ENCODE assay signal across 8 cellular contexts in genomic region chr1:30908886-30909777, GRCh38. TPM values are rescaled to one million over a fixed set of nuclear protein-coding genes. Genes with fewer than 3 reads are reported as not detected.
DNase-seq lines count a peak whose midpoint lies in the region; ATAC-seq and TF ChIP-seq lines count a peak whose summit lies in the region.

No MANE protein-coding gene starts in this region.

- peaks cover 12% of the 10 kb centered on the region for H3F3A ChIP-seq in smooth muscle cell (ENCODE audit: low read depth)

- peak overlapping the region; percentile 85 for H2AFZ ChIP-seq in smooth muscle cell (ENCODE audit: low read depth)

- peak overlapping the region; percentile 26 for H3K27ac Mint-ChIP-seq in activated T-cell treated with anti-CD3 and anti-CD28 coated beads, Interleukin-2, amount 50 U/mL, for 72 hours

- H3K9me3 ChIP-seq in right atrium auricular region (no peaks in the 10 kb centered on the region), smooth muscle cell (replicated peaks; ENCODE audit: low read depth) (no peaks in the 10 kb centered on the region)

- no peak for ATAC-seq in activated T-cell treated with anti-CD3 and anti-CD28 coated beads, Interleukin-2, amount 50 U/mL, for 72 hours (replicated peaks in 1 of 2)
- no peak for ATAC-seq in GM21360 (IDR thresholded peaks at IDR 0.05; ENCODE audit: unreplicated experiment)

- H3K27me3 Mint-ChIP-seq in activated T-cell treated with anti-CD3 and anti-CD28 coated beads, Interleukin-2, amount 50 U/mL, for 72 hours (ENCODE audit: low read depth), result peaks cover 51% of the 10 kb centered on the region

- H4K20me1 ChIP-seq in smooth muscle cell (ENCODE audit: low read depth), result peaks cover 34% of the 10 kb centered on the region

- H3K27me3 ChIP-seq in right atrium auricular region (no peaks in the 10 kb centered on the region), smooth muscle cell (ENCODE audit: low read depth) (no peaks in the 10 kb centered on the region)

- DNase-seq in NCI-H146 (lab: John Stamatoyannopoulos, UW) (peak; percentile 34), NCI-H146 treated with DMSO at 0.1 percent for 48 hours (lab: John Stamatoyannopoulos, UW; ENCODE audit: unreplicated experiment) (no peak), right atrium auricular region (ENCODE audit: low spot score) (no peak), smooth muscle cell (lab: John Stamatoyannopoulos, UW; ENCODE audit: unreplicated experiment) (no peak), GM13977 (ENCODE audit: low spot score) (no peak)
- DNase-seq in activated T-cell treated with anti-CD3 and anti-CD28 coated beads, Interleukin-2, amount 50 U/mL, for 72 hours, result no peak
- no peak for DNase-seq in activated CD4-positive, alpha-beta T cell treated with anti-CD3 and anti-CD28 coated beads, Interleukin-2, amount 50 U/mL, for 1 hour

- H3K9ac ChIP-seq in smooth muscle cell (ENCODE audit: low read depth), result peak overlapping the region; percentile 33

- H3K36me3 ChIP-seq in right atrium auricular region, result no peaks in the 10 kb centered on the region
- H3K36me3 ChIP-seq in smooth muscle cell (ENCODE audit: low read depth), result no peaks in the 10 kb centered on the region

- peaks cover 5% of the 10 kb centered on the region for H3K4me1 Mint-ChIP-seq in activated T-cell treated with anti-CD3 and anti-CD28 coated beads, Interleukin-2, amount 50 U/mL, for 72 hours (ENCODE audit: low read depth)

- in situ Hi-C loops in GM13977 (cut with MboI; ENCODE audit: low pct_unique_long_range_greater_than_20kb, low sequenced_read_pairs, unreplicated experiment), result no loop called here

- no peaks in the 10 kb centered on the region for H3K9me3 Mint-ChIP-seq in activated T-cell treated with anti-CD3 and anti-CD28 coated beads, Interleukin-2, amount 50 U/mL, for 72 hours

- peak overlapping the region; percentile 91 for H3K4me2 ChIP-seq in smooth muscle cell

- H3K4me3 Mint-ChIP-seq in activated T-cell treated with anti-CD3 and anti-CD28 coated beads, Interleukin-2, amount 50 U/mL, for 72 hours, result peak overlapping the region; percentile 88 to 91

- peaks cover 29% of the 10 kb centered on the region for H3K79me2 ChIP-seq in smooth muscle cell (ENCODE audit: low read depth)

- H3K27ac ChIP-seq in right atrium auricular region, result peak overlapping the region; percentile 40 to 68
- H3K27ac ChIP-seq in smooth muscle cell (ENCODE audit: low read depth), result peak overlapping the region; percentile 44

- H3K4me1 ChIP-seq in right atrium auricular region (peaks cover 0 to 38% of the 10 kb centered on the region in 2 donors), smooth muscle cell (ENCODE audit: low read depth) (peaks cover 25% of the 10 kb centered on the region)

- WGBS in smooth muscle cell (ENCODE audit: low lambda C conversion rate), result 28% methylated on average over 33 of the region's 43 CpGs

- H3K4me3 ChIP-seq in right atrium auricular region (peak overlapping the region; percentile 52 to 63), smooth muscle cell (peak overlapping the region; percentile 60)

- H3K36me3 Mint-ChIP-seq in activated T-cell treated with anti-CD3 and anti-CD28 coated beads, Interleukin-2, amount 50 U/mL, for 72 hours (ENCODE audit: insufficient read depth in 2 of 2), result peaks cover 0 to 3% of the 10 kb centered on the region in 2 donors

- TF ChIP-seq CTCF in right atrium auricular region (IDR thresholded peaks at IDR 0.05) (no peak), smooth muscle cell (IDR thresholded peaks at IDR 0.05; ENCODE audit: borderline replicate concordance, insufficient read depth, poor library complexity, severe bottlenecking) (no peak), GM13977 (IDR thresholded peaks at IDR 0.05; ENCODE audit: extremely low read depth, insufficient read depth, missing control alignments) (no peak)

RNA-seq across cellular contexts. Expression of gene SDC3, which starts 0.6 kb away (rescaled TPM):
- total RNA-seq in activated T-cell treated with anti-CD3 and anti-CD28 coated beads, Interleukin-2, amount 50 U/mL, for 72 hours, result under 1 TPM; 0.12 to 0.25 TPM
- total RNA-seq in right atrium auricular region (10 to 100 TPM; 15.9 to 43.8 TPM), smooth muscle cell (45.8 and 46.3 TPM in 2 replicates)
- polyA plus RNA-seq in smooth muscle cell, result 86.8 and 112 TPM in 2 replicates

Comparison
In these comparisons a context has a peak if more than half of its experiments do, and no peak if none do; other contexts are left out.
1. RNA of gene SDC3, which starts 0.6 kb away (total RNA-seq): 45.8 to 46.3 TPM in smooth muscle cell and 15.9 to 43.8 TPM in right atrium auricular region; 0.12 to 0.25 TPM in activated T-cell treated with anti-CD3 and anti-CD28 coated beads, Interleukin-2, amount 50 U/mL, for 72 hours; every median in the first group is over 10 times any median in the second.